In the genomic region with DNA sequence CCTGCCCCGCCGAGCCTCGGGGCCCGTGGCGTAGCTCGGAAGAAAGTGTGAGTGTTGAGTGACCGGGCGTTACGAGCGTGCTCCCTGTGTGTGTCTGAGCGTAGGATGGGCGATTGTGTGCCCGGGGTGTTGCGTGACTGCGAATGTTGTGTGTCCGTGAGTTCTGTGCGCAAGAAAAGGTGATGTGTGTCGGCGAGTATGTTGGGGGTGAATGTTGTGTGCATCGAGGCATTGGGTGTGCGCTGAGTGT, we compare ENCODE assay signal across 8 cellular contexts. TPM values are rescaled to one million over a fixed set of nuclear protein-coding genes. Genes with fewer than 3 reads are reported as not detected.
DNase-seq lines count a peak whose midpoint lies in the region; ATAC-seq and TF ChIP-seq lines count a peak whose summit lies in the region.

No MANE protein-coding gene starts in this region.

- peak; percentile 51 for DNase-seq in Daoy (ENCODE audit: low read depth)
- no peak for DNase-seq in PC-3
- no peak for DNase-seq in esophagus squamous epithelium (lab: John Stamatoyannopoulos, UW)
- DNase-seq in prostate gland (ENCODE audit: low spot score), result no peak
- no peak for DNase-seq in cerebellar cortex (ENCODE audit: low spot score)
- no peak for DNase-seq in DMS153 (lab: John Stamatoyannopoulos, UW)
- no peak for DNase-seq in kidney tubule cell (ENCODE audit: low spot score)

- no peak overlapping the region for H3K27ac ChIP-seq in PC-3 (ENCODE audit: low read length)
- H3K27ac ChIP-seq in esophagus squamous epithelium, result peak overlapping the region; percentile 36 to 85 (median 54)
- peak overlapping the region; percentile 74 for H3K27ac ChIP-seq in prostate gland

- no peaks in the 10 kb centered on the region for H3K27me3 ChIP-seq in PC-3 (ENCODE audit: low read length)
- H3K27me3 ChIP-seq in esophagus squamous epithelium, result peaks cover 0 to 51% (median 0%) of the 10 kb centered on the region in 4 donors
- no peaks in the 10 kb centered on the region for H3K27me3 ChIP-seq in prostate gland (replicated peaks; ENCODE audit: insufficient read depth)

- H3K9me3 ChIP-seq in PC-3 (ENCODE audit: low read length), result no peaks in the 10 kb centered on the region
- no peaks in the 10 kb centered on the region for H3K9me3 ChIP-seq in esophagus squamous epithelium
- no peaks in the 10 kb centered on the region for H3K9me3 ChIP-seq in prostate gland

- peak overlapping the region; percentile 60 for H3K9ac ChIP-seq in PC-3 (ENCODE audit: low read length)

- no peak for TF ChIP-seq POLR2A in esophagus squamous epithelium (IDR thresholded peaks at IDR 0.05)
- TF ChIP-seq POLR2A in prostate gland (IDR thresholded peaks at IDR 0.05), result no peak

- peak overlapping the region; percentile 85 for H3K4me2 ChIP-seq in PC-3 (ENCODE audit: low read length)

- H2AFZ ChIP-seq in PC-3 (ENCODE audit: low read length), result peak overlapping the region; percentile 83

- 2% methylated on average over 13 to 20 of the region's 21 CpGs for WGBS in esophagus squamous epithelium, 2 donors
- under 1% methylated on average over 21 of the region's 21 CpGs for WGBS in prostate gland

- H3K79me2 ChIP-seq in PC-3 (ENCODE audit: low read length), result peaks cover 34% of the 10 kb centered on the region

- H3K36me3 ChIP-seq in PC-3 (ENCODE audit: low read depth, low read length) (no peaks in the 10 kb centered on the region), esophagus squamous epithelium (no peaks in the 10 kb centered on the region), prostate gland (no peaks in the 10 kb centered on the region)

- peak overlapping the region; percentile 90 for H3K4me3 ChIP-seq in PC-3 (ENCODE audit: low read length)
- peak overlapping the region; percentile 46 to 89 (median 56) for H3K4me3 ChIP-seq in esophagus squamous epithelium
- peak overlapping the region; percentile 60 to 65 for H3K4me3 ChIP-seq in prostate gland

- ATAC-seq in PC-3, result no peak
- ATAC-seq in HG03439 (IDR thresholded peaks at IDR 0.05; ENCODE audit: unreplicated experiment), result no peak

- no peaks in the 10 kb centered on the region for H3K9me2 ChIP-seq in PC-3 (replicated peaks; ENCODE audit: low read length)

- H3F3A ChIP-seq in PC-3 (ENCODE audit: low read length, unreplicated experiment), result no peaks in the 10 kb centered on the region

- no peak for TF ChIP-seq CTCF in PC-3 (conservative IDR thresholded peaks at IDR 0.05; ENCODE audit: low read depth, low read length)
- TF ChIP-seq CTCF in esophagus squamous epithelium (IDR thresholded peaks at IDR 0.05), result no peak
- TF ChIP-seq CTCF in prostate gland (IDR thresholded peaks at IDR 0.05), result no peak

- H3K4me1 ChIP-seq in PC-3 (ENCODE audit: insufficient read depth, low read length) (peaks cover 24% of the 10 kb centered on the region), esophagus squamous epithelium (peaks cover 16 to 34% (median 19%) of the 10 kb centered on the region in 3 donors), prostate gland (replicated peaks) (no peaks in the 10 kb centered on the region)

- BruUV-seq in PC-3 (replicated peaks; lab: Mats Ljungman, UMichigan), result no TSS peak

- POLR2A ChIA-PET in PC-3 (lab: Charles Lee; ENCODE audit: unreplicated experiment), result no interaction called here

- no peaks in the 10 kb centered on the region for H4K20me1 ChIP-seq in PC-3 (ENCODE audit: low read length)

- CTCF ChIA-PET in PC-3 (lab: Charles Lee), result interaction anchor here (0.5 to 1.0 kb wide), 2 partner anchors 453 to 1144 kb away, joined by 3 to 4 read pairs; no protein-coding TSS in a partner anchor

- intact Hi-C loops in PC-3 (cut with micrococcal nuclease), result loop anchor here (5.0 to 10.0 kb wide), 7 partner anchors 336 to 1481 kb away; no protein-coding TSS in a partner anchor
- intact Hi-C loops in esophagus squamous epithelium (cut with DNase I), result loop anchor here (5.0 kb wide), 1 partner anchor 1471 kb away; no protein-coding TSS in a partner anchor
- intact Hi-C loops in prostate gland (cut with DNase I), result loop anchor here (2.0 to 10.0 kb wide), 4 partner anchors 871 to 1472 kb away; no protein-coding TSS in a partner anchor

RNA-seq across cellular contexts. Expression of a gene that starts 0.3 kb away (rescaled TPM):
- total RNA-seq in Daoy (2014; rRNA removed; shearing (Covaris generic)), result 7.9 and 10.7 TPM in 2 replicates
- total RNA-seq in PC-3 (2014; rRNA removed), result 25.7 and 31.4 TPM in 2 replicates
- total RNA-seq in esophagus squamous epithelium, result 10 to 100 TPM in 1 of 4 donors, 1 to 10 TPM in 3; 4.3 to 15.9 (median 7.5) TPM
- 10 to 100 TPM; 49.9 to 60.5 TPM for total RNA-seq in prostate gland

RNA-seq across cellular contexts. Expression of a gene that starts 5.9 kb away (rescaled TPM):
- total RNA-seq in Daoy (2014; rRNA removed; shearing (Covaris generic)), result 18.9 and 23.8 TPM in 2 replicates
- total RNA-seq in PC-3 (2014; rRNA removed), result 25.3 and 30.5 TPM in 2 replicates
- total RNA-seq in esophagus squamous epithelium, result 10 to 100 TPM; 14.3 to 29.4 (median 16.1) TPM
- 10 to 100 TPM; 17.7 to 49.3 TPM for total RNA-seq in prostate gland

RNA-seq across cellular contexts. Expression of a gene that starts 55.0 kb away (rescaled TPM):
- 50.9 and 53.7 TPM in 2 replicates for total RNA-seq in Daoy (2014; rRNA removed; shearing (Covaris generic))
- 62.0 and 78.2 TPM in 2 replicates for total RNA-seq in PC-3 (2014; rRNA removed)
- 10 to 100 TPM; 41.4 to 82.6 (median 56.4) TPM for total RNA-seq in esophagus squamous epithelium
- 10 to 100 TPM; 55.2 to 65.7 TPM for total RNA-seq in prostate gland
